3 cellular contexts compared by ENCODE assay signal in the genomic region with DNA sequence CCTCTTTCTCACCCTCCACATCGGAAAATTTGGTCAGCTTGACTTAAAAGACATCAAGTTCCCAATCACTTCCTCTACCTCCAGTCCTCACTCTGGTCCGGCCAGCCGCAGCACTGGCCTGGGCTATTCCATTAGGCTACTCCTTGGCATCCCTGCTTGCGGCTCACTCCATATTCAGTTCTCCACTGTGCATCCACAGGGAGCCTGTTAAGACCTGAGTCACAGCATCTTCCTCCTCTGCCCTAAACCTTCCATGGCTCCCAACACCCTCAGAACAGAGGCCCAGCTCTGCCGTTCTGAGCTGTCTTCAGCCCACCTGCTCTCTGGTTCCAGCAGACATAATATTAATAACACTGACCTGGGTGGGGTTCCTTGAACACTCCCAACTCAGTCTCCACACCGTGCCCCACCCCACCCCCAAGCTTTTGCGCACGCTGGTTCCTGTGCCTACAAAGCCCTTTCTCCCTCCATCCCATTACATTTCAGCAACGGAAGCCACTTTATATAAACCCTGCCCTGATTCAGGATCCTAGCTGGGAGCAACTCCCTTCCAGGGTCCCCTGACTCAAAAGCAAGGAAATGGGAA.
TF ChIP-seq lines count a peak whose summit lies in the region.

No MANE protein-coding gene starts in this region.

TF ChIP-seq in IMR-90, 13 proteins besides CTCF, POLR2A, EP300 and RAD21:
- no peak for TF ChIP-seq CEBPB (IDR thresholded peaks at IDR 0.05; ENCODE audit: low read depth, low read length)
- TF ChIP-seq, protein P1, sequence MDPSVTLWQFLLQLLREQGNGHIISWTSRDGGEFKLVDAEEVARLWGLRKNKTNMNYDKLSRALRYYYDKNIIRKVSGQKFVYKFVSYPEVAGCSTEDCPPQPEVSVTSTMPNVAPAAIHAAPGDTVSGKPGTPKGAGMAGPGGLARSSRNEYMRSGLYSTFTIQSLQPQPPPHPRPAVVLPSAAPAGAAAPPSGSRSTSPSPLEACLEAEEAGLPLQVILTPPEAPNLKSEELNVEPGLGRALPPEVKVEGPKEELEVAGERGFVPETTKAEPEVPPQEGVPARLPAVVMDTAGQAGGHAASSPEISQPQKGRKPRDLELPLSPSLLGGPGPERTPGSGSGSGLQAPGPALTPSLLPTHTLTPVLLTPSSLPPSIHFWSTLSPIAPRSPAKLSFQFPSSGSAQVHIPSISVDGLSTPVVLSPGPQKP (IDR thresholded peaks at IDR 0.05; ENCODE audit: borderline replicate concordance, low read depth, low read length): no peak
- TF ChIP-seq RCOR1 (IDR thresholded peaks at IDR 0.05; ENCODE audit: insufficient replicate concordance, low read length): no peak
- no peak for TF ChIP-seq SMC3 (IDR thresholded peaks at IDR 0.05; ENCODE audit: low read depth, low read length)
- no peak for TF ChIP-seq BHLHE40 (IDR thresholded peaks at IDR 0.05; ENCODE audit: low read depth, low read length)
- TF ChIP-seq RFX5 (IDR thresholded peaks at IDR 0.05; ENCODE audit: low read depth, low read length): no peak
- TF ChIP-seq CHD1 (IDR thresholded peaks at IDR 0.05; ENCODE audit: low read depth, low read length): no peak
- TF ChIP-seq MAFK (IDR thresholded peaks at IDR 0.05; ENCODE audit: low read depth, low read length): no peak
- no peak for TF ChIP-seq MXI1 (IDR thresholded peaks at IDR 0.05; ENCODE audit: borderline replicate concordance, low read depth, low read length)
- TF ChIP-seq NFE2L2 (IDR thresholded peaks at IDR 0.05; ENCODE audit: low read depth, low read length): no peak

TF ChIP-seq in K562, 482 proteins besides CTCF, POLR2A, EP300 and RAD21 (continues in another document):
- TF ChIP-seq TEAD1 (CRISPR knock-in tag; IDR thresholded peaks at IDR 0.05) (no peak), ZFP36 (IDR thresholded peaks at IDR 0.05; ENCODE audit: low read depth, low read length, partially characterized antibody) (peak; percentile 39), SPI1 (IDR thresholded peaks at IDR 0.05; ENCODE audit: borderline replicate concordance, low read depth, low read length) (peak; percentile 58; the same call in 1 of the 2 replicates), XRCC3 (IDR thresholded peaks at IDR 0.05) (no peak), SUPT5H (IDR thresholded peaks at IDR 0.05) (0 out of 2 replicates have a peak, but pooled peaks have one; percentile 17), TRIM24 (IDR thresholded peaks at IDR 0.05) (no peak), ZBTB33 (CRISPR knock-in tag; IDR thresholded peaks at IDR 0.05) (no peak), YY1 (IDR thresholded peaks at IDR 0.05; ENCODE audit: borderline replicate concordance in 1 of 3, control insufficient read depth in 1 of 3, extremely low read depth in 1 of 3, insufficient read depth in 3 of 3, insufficient read length in 1 of 3, insufficient replicate concordance in 2 of 3, low read depth in 1 of 3, low read length in 2 of 3) (no peak), ZNF584 (CRISPR knock-in tag; IDR thresholded peaks at IDR 0.05; ENCODE audit: low read depth) (0 out of 2 replicates have a peak, but pooled peaks have one; percentile 29), HNRNPLL (IDR thresholded peaks at IDR 0.05; ENCODE audit: low read depth, low read length, poor library complexity, severe bottlenecking) (peak; percentile 0), ZNF668 (CRISPR knock-in tag; IDR thresholded peaks at IDR 0.05) (no peak), MEF2A (IDR thresholded peaks at IDR 0.05; ENCODE audit: control insufficient read depth, low read depth, low read length) (no peak), KDM5B (IDR thresholded peaks at IDR 0.05; ENCODE audit: insufficient replicate concordance, low read depth, low read length) (peak; percentile 41), CC2D1A (IDR thresholded peaks at IDR 0.05) (peak; percentile 62; the same call in 1 of the 2 replicates), POLR2AphosphoS2 (IDR thresholded peaks at IDR 0.05; ENCODE audit: low read length) (no peak), CTBP1 (IDR thresholded peaks at IDR 0.05; ENCODE audit: borderline replicate concordance) (0 out of 2 replicates have a peak, but pooled peaks have one; percentile 1), EHMT2 (IDR thresholded peaks at IDR 0.05) (peak; percentile 21; the same call in 1 of the 2 replicates), ZNF41 (CRISPR knock-in tag; conservative IDR thresholded peaks at IDR 0.05) (no peak), SREBF2 (CRISPR knock-in tag; IDR thresholded peaks at IDR 0.05) (no peak), ZBED1 (IDR thresholded peaks at IDR 0.05) (no peak), SAP30 (IDR thresholded peaks at IDR 0.05; ENCODE audit: borderline replicate concordance, insufficient read depth, low read depth, low read length, poor library complexity, severe bottlenecking) (peak; percentile 12), SMARCA5 (IDR thresholded peaks at IDR 0.05) (0 out of 2 replicates have a peak, but pooled peaks have one; percentile 53), ZNF589 (CRISPR knock-in tag; IDR thresholded peaks at IDR 0.05; ENCODE audit: low read depth) (no peak), BCOR (IDR thresholded peaks at IDR 0.05) (peak; percentile 74), RFX5 (IDR thresholded peaks at IDR 0.05; ENCODE audit: low read depth, low read length) (no peak), XRCC5 (IDR thresholded peaks at IDR 0.05; ENCODE audit: low read depth, low read length) (0 out of 2 replicates have a peak, but pooled peaks have one; percentile 10), NFRKB (IDR thresholded peaks at IDR 0.05; ENCODE audit: low read depth) (0 out of 2 replicates have a peak, but pooled peaks have one; percentile 67), STAG1 (CRISPR knock-in tag; IDR thresholded peaks at IDR 0.05; ENCODE audit: borderline replicate concordance) (no peak), ZNF165 (CRISPR knock-in tag; IDR thresholded peaks at IDR 0.05; ENCODE audit: borderline replicate concordance) (no peak), BCL6 (CRISPR knock-in tag; IDR thresholded peaks at IDR 0.05) (no peak)
- TF ChIP-seq, protein P2, sequence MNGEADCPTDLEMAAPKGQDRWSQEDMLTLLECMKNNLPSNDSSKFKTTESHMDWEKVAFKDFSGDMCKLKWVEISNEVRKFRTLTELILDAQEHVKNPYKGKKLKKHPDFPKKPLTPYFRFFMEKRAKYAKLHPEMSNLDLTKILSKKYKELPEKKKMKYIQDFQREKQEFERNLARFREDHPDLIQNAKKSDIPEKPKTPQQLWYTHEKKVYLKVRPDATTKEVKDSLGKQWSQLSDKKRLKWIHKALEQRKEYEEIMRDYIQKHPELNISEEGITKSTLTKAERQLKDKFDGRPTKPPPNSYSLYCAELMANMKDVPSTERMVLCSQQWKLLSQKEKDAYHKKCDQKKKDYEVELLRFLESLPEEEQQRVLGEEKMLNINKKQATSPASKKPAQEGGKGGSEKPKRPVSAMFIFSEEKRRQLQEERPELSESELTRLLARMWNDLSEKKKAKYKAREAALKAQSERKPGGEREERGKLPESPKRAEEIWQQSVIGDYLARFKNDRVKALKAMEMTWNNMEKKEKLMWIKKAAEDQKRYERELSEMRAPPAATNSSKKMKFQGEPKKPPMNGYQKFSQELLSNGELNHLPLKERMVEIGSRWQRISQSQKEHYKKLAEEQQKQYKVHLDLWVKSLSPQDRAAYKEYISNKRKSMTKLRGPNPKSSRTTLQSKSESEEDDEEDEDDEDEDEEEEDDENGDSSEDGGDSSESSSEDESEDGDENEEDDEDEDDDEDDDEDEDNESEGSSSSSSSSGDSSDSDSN (IDR thresholded peaks at IDR 0.05; ENCODE audit: borderline replicate concordance in 1 of 2, low read depth in 2 of 2, low read length in 2 of 2): 0 out of 4 replicates have a peak, but pooled peaks of 1 of the 2 experiments have one; percentile 41

TF ChIP-seq in liver, 16 proteins besides CTCF, POLR2A, EP300 and RAD21:
- TF ChIP-seq MAX (IDR thresholded peaks at IDR 0.05): no peak
- TF ChIP-seq TAF1 (conservative IDR thresholded peaks at IDR 0.05): no peak
- no peak for TF ChIP-seq JUND (IDR thresholded peaks at IDR 0.05)
- no peak for TF ChIP-seq HNF4G (IDR thresholded peaks at IDR 0.05)
- no peak for TF ChIP-seq FOXA1 (IDR thresholded peaks at IDR 0.05)
- TF ChIP-seq, protein P3, sequence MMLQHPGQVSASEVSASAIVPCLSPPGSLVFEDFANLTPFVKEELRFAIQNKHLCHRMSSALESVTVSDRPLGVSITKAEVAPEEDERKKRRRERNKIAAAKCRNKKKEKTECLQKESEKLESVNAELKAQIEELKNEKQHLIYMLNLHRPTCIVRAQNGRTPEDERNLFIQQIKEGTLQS (IDR thresholded peaks at IDR 0.05): no peak
- TF ChIP-seq HNF4A (conservative IDR thresholded peaks at IDR 0.05): no peak
- TF ChIP-seq RXRA (IDR thresholded peaks at IDR 0.05): no peak
- no peak for TF ChIP-seq NR2F2 (IDR thresholded peaks at IDR 0.05)
- TF ChIP-seq GABPA (IDR thresholded peaks at IDR 0.05 in 1 of 2, conservative IDR thresholded peaks at IDR 0.05 in 1 of 2): no peak
- no peak for TF ChIP-seq FOXA2 (IDR thresholded peaks at IDR 0.05)
- TF ChIP-seq REST (IDR thresholded peaks at IDR 0.05): no peak
- TF ChIP-seq SP1 (IDR thresholded peaks at IDR 0.05): no peak
- TF ChIP-seq EGR1 (IDR thresholded peaks at IDR 0.05; ENCODE audit: low read depth in 2 of 2): no peak
- no peak for TF ChIP-seq YY1 (IDR thresholded peaks at IDR 0.05)
- TF ChIP-seq ZBTB33 (IDR thresholded peaks at IDR 0.05): no peak
